In the genomic region with DNA sequence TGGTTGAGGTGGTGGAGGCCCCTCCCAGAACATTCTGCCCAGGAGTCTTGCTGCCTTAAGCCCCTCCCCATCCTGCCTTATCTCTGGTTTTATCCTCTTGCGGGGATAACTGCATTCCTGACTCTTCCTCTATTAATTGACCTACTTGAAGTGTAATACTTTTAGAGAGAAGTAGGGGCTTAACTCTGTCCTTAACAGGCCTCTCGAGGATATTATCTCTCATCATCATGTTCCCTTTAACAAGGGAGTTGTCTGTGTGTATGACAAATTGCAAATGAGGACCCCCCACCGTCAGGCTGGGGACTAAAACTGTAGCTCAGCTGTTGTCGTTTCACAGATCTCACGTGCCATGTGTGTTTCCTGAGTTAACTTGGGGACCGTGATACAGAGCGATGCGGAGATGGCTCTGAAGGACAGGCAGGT, we compare ENCODE assay signal across 1 cellular context.
TF ChIP-seq lines count a peak whose summit lies in the region.

No MANE protein-coding gene starts in this region.

TF ChIP-seq in neural cell, 6 proteins besides CTCF, POLR2A, EP300 and RAD21:
- TF ChIP-seq, protein P1, sequence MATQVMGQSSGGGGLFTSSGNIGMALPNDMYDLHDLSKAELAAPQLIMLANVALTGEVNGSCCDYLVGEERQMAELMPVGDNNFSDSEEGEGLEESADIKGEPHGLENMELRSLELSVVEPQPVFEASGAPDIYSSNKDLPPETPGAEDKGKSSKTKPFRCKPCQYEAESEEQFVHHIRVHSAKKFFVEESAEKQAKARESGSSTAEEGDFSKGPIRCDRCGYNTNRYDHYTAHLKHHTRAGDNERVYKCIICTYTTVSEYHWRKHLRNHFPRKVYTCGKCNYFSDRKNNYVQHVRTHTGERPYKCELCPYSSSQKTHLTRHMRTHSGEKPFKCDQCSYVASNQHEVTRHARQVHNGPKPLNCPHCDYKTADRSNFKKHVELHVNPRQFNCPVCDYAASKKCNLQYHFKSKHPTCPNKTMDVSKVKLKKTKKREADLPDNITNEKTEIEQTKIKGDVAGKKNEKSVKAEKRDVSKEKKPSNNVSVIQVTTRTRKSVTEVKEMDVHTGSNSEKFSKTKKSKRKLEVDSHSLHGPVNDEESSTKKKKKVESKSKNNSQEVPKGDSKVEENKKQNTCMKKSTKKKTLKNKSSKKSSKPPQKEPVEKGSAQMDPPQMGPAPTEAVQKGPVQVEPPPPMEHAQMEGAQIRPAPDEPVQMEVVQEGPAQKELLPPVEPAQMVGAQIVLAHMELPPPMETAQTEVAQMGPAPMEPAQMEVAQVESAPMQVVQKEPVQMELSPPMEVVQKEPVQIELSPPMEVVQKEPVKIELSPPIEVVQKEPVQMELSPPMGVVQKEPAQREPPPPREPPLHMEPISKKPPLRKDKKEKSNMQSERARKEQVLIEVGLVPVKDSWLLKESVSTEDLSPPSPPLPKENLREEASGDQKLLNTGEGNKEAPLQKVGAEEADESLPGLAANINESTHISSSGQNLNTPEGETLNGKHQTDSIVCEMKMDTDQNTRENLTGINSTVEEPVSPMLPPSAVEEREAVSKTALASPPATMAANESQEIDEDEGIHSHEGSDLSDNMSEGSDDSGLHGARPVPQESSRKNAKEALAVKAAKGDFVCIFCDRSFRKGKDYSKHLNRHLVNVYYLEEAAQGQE (IDR thresholded peaks at IDR 0.05; ENCODE audit: borderline replicate concordance): no peak
- no peak for TF ChIP-seq SMC3 (conservative IDR thresholded peaks at IDR 0.05; ENCODE audit: poor library complexity)
- TF ChIP-seq TAF1 (IDR thresholded peaks at IDR 0.05; ENCODE audit: low read depth): no peak
- TF ChIP-seq EZH2 (IDR thresholded peaks at IDR 0.05; ENCODE audit: borderline replicate concordance, insufficient read depth, low read length, poor library complexity, severe bottlenecking): no peak
- peak; percentile 54 for TF ChIP-seq MXI1 (conservative IDR thresholded peaks at IDR 0.05; ENCODE audit: poor library complexity, severe bottlenecking)
- peak; percentile 11 for TF ChIP-seq POLR2AphosphoS5 (IDR thresholded peaks at IDR 0.05)
TF ChIP-seq in neural cell: peak in this region for 2.
